ENCODE assay signal across 33 cellular contexts in genomic region chr3:10912784-10913183, GRCh38.
"Had no signal": no experiment of that assay in that cellular context is flagged by ENCODE, and none has a peak within 500 bp of the region (broad histone marks: within the 10 kb centered on the region; RNA-seq: fewer than 3 reads in every experiment).

No MANE protein-coding gene starts in this region.

- H3K27me3 ChIP-seq: brain microvascular endothelial cell, foreskin keratinocyte had no signal

- H3K27ac Mint-ChIP-seq: activated B cell treated with CpG ODN at 0.5 μM for 24 hours; activated CD8-positive, alpha-beta T cell treated with anti-CD3 and anti-CD28 coated beads for 36 hours; activated naive CD8-positive, alpha-beta T cell; activated T-helper 17 cell treated with anti-CD3 and anti-CD28 coated beads, Interleukin-2, amount 50 U/mL, for 72 hours; effector memory CD8-positive, alpha-beta T cell; T-helper 17 cell; T-helper 2 cell treated with Interferon-gamma antibody and Interleukin-4, amounts not matched to agents 5 μg/mL and 100 μg/mL, for 36 hours had no signal

- H3K4me3 ChIP-seq: esophagus muscularis mucosa, gastrocnemius medialis, heart right ventricle had no signal

- ATAC-seq: activated CD4-positive, CD25-positive, alpha-beta regulatory T cell treated with anti-CD3 and anti-CD28 coated beads, Interleukin-2, amount 50 U/mL, for 24 hours; activated CD8-positive, alpha-beta T cell treated with anti-CD3 and anti-CD28 coated beads for 36 hours; activated T-cell treated with anti-CD3 and anti-CD28 coated beads, Interleukin-2, amount 50 U/mL, for 4 hours; activated T-helper 17 cell treated with anti-CD3 and anti-CD28 coated beads, Interleukin-2, amount 50 U/mL, for 72 hours; effector memory CD8-positive, alpha-beta T cell; foreskin keratinocyte; gastrocnemius medialis; heart right ventricle; T-helper 17 cell had no signal

- H3K9me3 Mint-ChIP-seq: effector memory CD8-positive, alpha-beta T cell had no signal

- H3K27ac ChIP-seq: brain microvascular endothelial cell, esophagus muscularis mucosa, foreskin keratinocyte, gastrocnemius medialis, heart right ventricle, WERI-Rb-1 had no signal

- H3K27me3 Mint-ChIP-seq: activated T-helper 17 cell treated with anti-CD3 and anti-CD28 coated beads, Interleukin-2, amount 50 U/mL, for 72 hours had no signal

- DNase-seq: activated B cell treated with CpG ODN at 0.5 μM for 24 hours; activated CD4-positive, alpha-beta T cell treated with anti-CD3 and anti-CD28 coated beads for 48 hours; activated CD4-positive, alpha-beta T cell treated with anti-CD3 and anti-CD28 coated beads, Interleukin-2, amount 50 U/mL, for 1 hour; activated CD4-positive, alpha-beta T cell treated with anti-CD3 and anti-CD28 coated beads, Interleukin-2, amount 50 U/mL, for 48 hours; activated CD8-positive, alpha-beta memory T cell treated with anti-CD3 and anti-CD28 coated beads for 24 hours; activated CD8-positive, alpha-beta T cell treated with anti-CD3 and anti-CD28 coated beads for 36 hours; activated effector memory CD4-positive, alpha-beta T cell treated with Interleukin-2 at 50 U/mL for 16 hours; activated gamma-delta T cell treated with Interleukin-2 at 50 U/mL for 16 hours; activated naive CD4-positive, alpha-beta T cell treated with anti-CD3 and anti-CD28 coated beads, Interleukin-2, amount 50 U/mL, for 16 hours; activated naive CD4-positive, alpha-beta T cell treated with Interleukin-2 at 50 U/mL for 16 hours; activated T-cell treated with anti-CD3 and anti-CD28 coated beads, Interleukin-2, amount 50 U/mL, for 4 hours; amniotic stem cell; anterior cingulate cortex; brain microvascular endothelial cell; caudate nucleus; cortex of kidney; dermis blood vessel endothelial cell; effector CD4-positive, alpha-beta T cell; effector memory CD8-positive, alpha-beta T cell; erythroblast; foreskin keratinocyte; gastrocnemius medialis; glutamatergic neuron; heart right ventricle; T-helper 1 cell; T-helper 17 cell; T1000; WERI-Rb-1 had no signal

- H3K36me3 Mint-ChIP-seq: activated naive CD8-positive, alpha-beta T cell had no signal

- H3K36me3 ChIP-seq: brain microvascular endothelial cell, esophagus muscularis mucosa, gastrocnemius medialis, heart right ventricle, WERI-Rb-1 had no signal

- H3K4me3 Mint-ChIP-seq: activated B cell treated with CpG ODN at 0.5 μM for 24 hours; activated CD8-positive, alpha-beta T cell treated with anti-CD3 and anti-CD28 coated beads for 36 hours; activated naive CD8-positive, alpha-beta T cell; activated T-cell treated with anti-CD3 and anti-CD28 coated beads, Interleukin-2, amount 50 U/mL, for 4 hours; activated T-helper 17 cell treated with anti-CD3 and anti-CD28 coated beads, Interleukin-2, amount 50 U/mL, for 72 hours; effector memory CD8-positive, alpha-beta T cell; T-helper 17 cell; T-helper 2 cell treated with Interferon-gamma antibody and Interleukin-4, amounts not matched to agents 5 μg/mL and 100 μg/mL, for 36 hours had no signal

- H3K4me1 Mint-ChIP-seq: activated B cell treated with CpG ODN at 0.5 μM for 24 hours; activated T-helper 17 cell treated with anti-CD3 and anti-CD28 coated beads, Interleukin-2, amount 50 U/mL, for 72 hours; T-helper 17 cell had no signal

- H3K4me1 ChIP-seq: esophagus muscularis mucosa, foreskin keratinocyte, gastrocnemius medialis, heart right ventricle had no signal
